ENCODE assay signal across 1 cellular context in genomic region chr5:176155882-176156497, GRCh38.
TF ChIP-seq lines count a peak whose summit lies in the region.

No MANE protein-coding gene starts in this region.

TF ChIP-seq in K562, 482 proteins besides CTCF, POLR2A, EP300 and RAD21 (continued from another document and continues in another):
- TF ChIP-seq ELK3 (CRISPR knock-in tag; IDR thresholded peaks at IDR 0.05) (no peak), ZNF561 (CRISPR knock-in tag; conservative IDR thresholded peaks at IDR 0.05) (no peak), CREB3L1 (IDR thresholded peaks at IDR 0.05; ENCODE audit: borderline replicate concordance, low read depth) (no peak), TRIM28 (IDR thresholded peaks at IDR 0.05) (no peak), ARID3A (IDR thresholded peaks at IDR 0.05; ENCODE audit: borderline replicate concordance, low read depth, low read length) (no peak), FIP1L1 (IDR thresholded peaks at IDR 0.05; ENCODE audit: low read depth, low read length, poor library complexity, severe bottlenecking) (no peak), PRPF4 (IDR thresholded peaks at IDR 0.05; ENCODE audit: insufficient read depth, low read depth, low read length, poor library complexity, severe bottlenecking) (no peak), XRCC4 (IDR thresholded peaks at IDR 0.05; ENCODE audit: extremely low read depth, insufficient read depth, insufficient read length) (no peak), KAT7 (CRISPR knock-in tag; IDR thresholded peaks at IDR 0.05; ENCODE audit: borderline replicate concordance) (no peak), TOE1 (IDR thresholded peaks at IDR 0.05; ENCODE audit: borderline replicate concordance) (peak; percentile 56; the same call in 1 of the 2 replicates), TOE1 (CRISPR knock-in tag; IDR thresholded peaks at IDR 0.05; ENCODE audit: borderline replicate concordance, low read depth) (no peak), ZNF79 (CRISPR knock-in tag; IDR thresholded peaks at IDR 0.05; ENCODE audit: low read depth) (no peak), TAF9B (IDR thresholded peaks at IDR 0.05; ENCODE audit: partially characterized antibody) (no peak), PML (IDR thresholded peaks at IDR 0.05; ENCODE audit: low read length) (no peak), HMBOX1 (IDR thresholded peaks at IDR 0.05) (no peak), STAG1 (CRISPR knock-in tag; IDR thresholded peaks at IDR 0.05; ENCODE audit: borderline replicate concordance) (no peak), ZSCAN32 (CRISPR knock-in tag; IDR thresholded peaks at IDR 0.05) (no peak), CXXC5 (CRISPR knock-in tag; IDR thresholded peaks at IDR 0.05) (peak; percentile 67), NFE2L1 (tag; IDR thresholded peaks at IDR 0.05; ENCODE audit: borderline replicate concordance, low read depth) (no peak), MAFK (IDR thresholded peaks at IDR 0.05; ENCODE audit: low read length) (no peak), ZNF518B (CRISPR knock-in tag; IDR thresholded peaks at IDR 0.05) (no peak), ZNF766 (CRISPR knock-in tag; conservative IDR thresholded peaks at IDR 0.05) (no peak), EGR1 (conservative IDR thresholded peaks at IDR 0.05) (no peak), PHF20 (IDR thresholded peaks at IDR 0.05; ENCODE audit: partially characterized antibody) (no peak), HDAC6 (IDR thresholded peaks at IDR 0.05; ENCODE audit: low read depth, low read length) (no peak), E2F6 (IDR thresholded peaks at IDR 0.05; ENCODE audit: borderline replicate concordance in 1 of 2, extremely low read depth in 1 of 2, insufficient read depth in 1 of 2, insufficient read length in 1 of 2, low read depth in 1 of 2, low read length in 1 of 2, poor library complexity in 1 of 2, severe bottlenecking in 1 of 2) (peak in 1 of 2 experiments; percentile 40), NR0B1 (IDR thresholded peaks at IDR 0.05; ENCODE audit: partially characterized antibody) (no peak), AFF1 (IDR thresholded peaks at IDR 0.05; ENCODE audit: low read depth in 1 of 2, partially characterized antibody in 2 of 2) (no peak), ZNF75A (CRISPR knock-in tag; IDR thresholded peaks at IDR 0.05) (no peak), CHD2 (IDR thresholded peaks at IDR 0.05; ENCODE audit: low read depth, low read length) (peak; percentile 34; the same call in 1 of the 2 replicates), SIN3A (IDR thresholded peaks at IDR 0.05; ENCODE audit: borderline replicate concordance in 2 of 2, control insufficient read depth in 1 of 2, low read depth in 2 of 2, low read length in 2 of 2) (no peak), FOXP4 (CRISPR knock-in tag; IDR thresholded peaks at IDR 0.05; ENCODE audit: borderline replicate concordance) (no peak), HMGXB4 (CRISPR knock-in tag; IDR thresholded peaks at IDR 0.05) (no peak), FOXO4 (CRISPR knock-in tag; IDR thresholded peaks at IDR 0.05) (no peak), ZFX (CRISPR knock-in tag; IDR thresholded peaks at IDR 0.05) (no peak), USF2 (CRISPR knock-in tag; IDR thresholded peaks at IDR 0.05) (no peak)
